ENCODE assay signal across 13 cellular contexts in the genomic region with DNA sequence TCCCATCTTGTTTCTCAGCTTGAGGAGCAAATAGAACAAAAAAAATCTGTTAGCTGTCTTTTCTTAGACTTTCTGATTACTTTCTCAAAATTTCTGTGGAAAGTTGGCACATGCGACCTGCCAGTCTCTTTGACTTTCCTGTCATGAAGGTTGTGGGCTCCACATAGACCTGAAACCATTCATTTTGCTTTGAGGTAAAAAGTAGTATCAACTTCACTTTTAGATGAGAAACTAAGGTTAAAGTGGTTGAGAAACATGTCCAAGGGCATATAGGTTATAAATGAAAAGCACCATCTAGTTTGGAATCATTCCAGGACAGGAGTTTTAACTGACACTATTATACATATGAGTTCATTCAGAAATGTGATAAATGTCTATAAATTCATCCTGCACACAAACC. TPM values are rescaled to one million over a fixed set of nuclear protein-coding genes. Genes with fewer than 3 reads are reported as not detected.
DNase-seq lines count a peak whose midpoint lies in the region; ATAC-seq lines count a peak whose summit lies in the region.
"Had no signal": no experiment of that assay in that cellular context is flagged by ENCODE, and none has a peak within 500 bp of the region (broad histone marks: within the 10 kb centered on the region; RNA-seq: fewer than 3 reads in every experiment).

No MANE protein-coding gene starts in this region.

- no peaks in the 10 kb centered on the region for H3K27me3 Mint-ChIP-seq in activated CD4-positive, alpha-beta memory T cell treated with anti-CD3 and anti-CD28 coated beads, Interleukin-2, amount 10 ng/mL, durations not matched to agents 7 days and 5 days
- no peaks in the 10 kb centered on the region for H3K27me3 Mint-ChIP-seq in T-helper 17 cell

- H3K9me3 Mint-ChIP-seq in activated CD4-positive, alpha-beta memory T cell treated with anti-CD3 and anti-CD28 coated beads, Interleukin-2, amount 10 ng/mL, durations not matched to agents 7 days and 5 days = peaks cover 5% of the 10 kb centered on the region

- no peak for DNase-seq in activated CD4-positive, alpha-beta memory T cell treated with anti-CD3 and anti-CD28 coated beads, Interleukin-2, amount 10 ng/mL, durations not matched to agents 7 days and 5 days
- DNase-seq in DMS114 treated with DMSO at 0.1 percent for 48 hours (lab: John Stamatoyannopoulos, UW; ENCODE audit: unreplicated experiment) = no peak
- no peak for DNase-seq in T-helper 17 cell
- no peak for DNase-seq in NOMO-1 treated with DMSO at 0.1 percent for 48 hours (lab: John Stamatoyannopoulos, UW; ENCODE audit: unreplicated experiment)
- DNase-seq: anterior cingulate cortex; gastrocnemius medialis; left cardiac atrium; NCI-H69; stimulated activated CD4-positive, alpha-beta T cell treated with anti-CD3 and anti-CD28 coated beads, Interleukin-12 subunit alpha, Interleukin-12 subunit beta, amount 100 ng/mL, for 4 hours had no signal

- CTCF ChIA-PET in activated CD4-positive, alpha-beta memory T cell treated with anti-CD3 and anti-CD28 coated beads, Interleukin-2, amount 10 ng/mL, durations not matched to agents 7 days and 5 days (lab: Charles Lee) = interaction anchor here (1.2 kb wide), 1 partner anchor 37 kb away, joined by 3 read pairs; no protein-coding TSS in a partner anchor

- ATAC-seq in GM18502 (IDR thresholded peaks at IDR 0.05; ENCODE audit: poor library complexity, unreplicated experiment) (peak; percentile 69), GM19043 (IDR thresholded peaks at IDR 0.05; ENCODE audit: low read depth, unreplicated experiment) (peak; percentile 39), HG02884 (IDR thresholded peaks at IDR 0.05; ENCODE audit: unreplicated experiment) (peak; percentile 37), T-helper 17 cell (no peak), HG02759 (IDR thresholded peaks at IDR 0.05; ENCODE audit: unreplicated experiment) (no peak)
- ATAC-seq: gastrocnemius medialis, left cardiac atrium had no signal

- peaks cover 66% of the 10 kb centered on the region for H3K36me3 Mint-ChIP-seq in activated CD4-positive, alpha-beta memory T cell treated with anti-CD3 and anti-CD28 coated beads, Interleukin-2, amount 10 ng/mL, durations not matched to agents 7 days and 5 days (ENCODE audit: low read depth)
- H3K36me3 Mint-ChIP-seq in T-helper 17 cell (ENCODE audit: low read depth) = peaks cover 4% of the 10 kb centered on the region

- H3K27ac Mint-ChIP-seq in activated CD4-positive, alpha-beta memory T cell treated with anti-CD3 and anti-CD28 coated beads, Interleukin-2, amount 10 ng/mL, durations not matched to agents 7 days and 5 days = peak overlapping the region; percentile 61
- H3K27ac Mint-ChIP-seq in T-helper 17 cell = no peak overlapping the region

- no peaks in the 10 kb centered on the region for H3K9me3 ChIP-seq in T-helper 17 cell (ENCODE audit: control insufficient read depth, low read length, poor library complexity, severe bottlenecking)
- H3K9me3 ChIP-seq: gastrocnemius medialis had no signal

- H3K4me3 Mint-ChIP-seq in activated CD4-positive, alpha-beta memory T cell treated with anti-CD3 and anti-CD28 coated beads, Interleukin-2, amount 10 ng/mL, durations not matched to agents 7 days and 5 days = no peak overlapping the region
- H3K4me3 Mint-ChIP-seq in T-helper 17 cell = no peak overlapping the region

- POLR2A ChIA-PET in activated CD4-positive, alpha-beta memory T cell treated with anti-CD3 and anti-CD28 coated beads, Interleukin-2, amount 10 ng/mL, durations not matched to agents 7 days and 5 days (lab: Charles Lee) = interaction anchor here (0.9 to 8.5 kb wide), 6 partner anchors 11 to 42 kb away, joined by 3 to 148 read pairs (median 6); a partner anchor contains a TSS

- H3K4me1 Mint-ChIP-seq in activated CD4-positive, alpha-beta memory T cell treated with anti-CD3 and anti-CD28 coated beads, Interleukin-2, amount 10 ng/mL, durations not matched to agents 7 days and 5 days = peaks cover 66% of the 10 kb centered on the region
- peaks cover 21% of the 10 kb centered on the region for H3K4me1 Mint-ChIP-seq in T-helper 17 cell

RNA-seq across cellular contexts. Expression of a gene that starts 42.7 kb away (rescaled TPM):
- total RNA-seq in activated CD4-positive, alpha-beta memory T cell treated with anti-CD3 and anti-CD28 coated beads, Interleukin-2, amount 10 ng/mL, durations not matched to agents 7 days and 5 days = 10 to 100 TPM; 69.4 to 72.1 TPM
- total RNA-seq in T-helper 17 cell = 10 to 100 TPM; 27.5 to 29.0 TPM

Comparison
In these comparisons a context has a peak if more than half of its experiments do, and no peak if none do; other contexts are left out.
1. ATAC-seq: peak in GM18502 (single experiment), GM19043 (single experiment) and HG02884 (single experiment); none in T-helper 17 cell (single experiment) and HG02759 (single experiment).